Comparison of ENCODE assay signal across 8 cellular contexts in the genomic region with DNA sequence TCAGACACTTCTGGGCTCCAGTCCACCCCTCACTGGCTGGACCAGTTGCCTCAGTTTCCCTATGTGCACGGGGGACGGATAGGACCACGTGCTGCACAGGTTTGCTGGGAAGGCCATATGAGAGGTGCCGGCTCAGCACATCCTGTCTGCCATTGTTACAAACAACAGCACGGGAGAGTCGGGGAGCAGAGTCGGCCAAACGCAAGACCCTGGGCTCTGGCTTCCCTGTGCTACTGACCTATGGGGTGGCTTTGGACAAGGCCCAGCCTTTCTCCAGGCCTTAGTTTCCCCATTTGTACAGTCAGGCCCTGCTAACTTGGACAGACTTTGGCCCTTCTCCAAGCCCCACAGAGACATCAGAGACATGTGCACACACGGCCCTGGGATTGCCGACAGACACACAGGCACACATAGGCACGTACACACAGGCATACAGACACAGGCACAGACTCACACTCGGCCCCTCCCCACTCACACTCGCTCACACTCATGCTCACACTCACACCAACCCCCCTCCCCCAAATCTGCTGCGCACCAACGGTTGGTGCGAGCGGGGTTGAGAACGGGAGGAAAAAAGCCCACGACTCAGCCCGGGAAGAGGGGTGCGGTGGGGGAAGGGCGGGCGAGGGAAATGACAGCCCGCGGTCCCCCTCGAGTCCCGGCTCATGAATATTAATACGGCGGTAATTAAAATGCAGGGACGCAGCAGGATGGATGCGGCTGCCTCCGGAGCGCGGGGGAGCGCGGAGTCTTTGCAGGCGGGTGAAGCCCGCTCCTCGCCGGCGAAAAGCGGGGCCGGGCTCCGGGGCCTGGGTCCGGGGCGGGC.
DNase-seq lines count a peak whose midpoint lies in the region; ATAC-seq and TF ChIP-seq lines count a peak whose summit lies in the region.

No MANE protein-coding gene starts in this region.

- ATAC-seq in activated CD8-positive, alpha-beta T cell treated with anti-CD3 and anti-CD28 coated beads, Interleukin-2, amount 10 ng/mL, durations not matched to agents 7 days and 5 days = peak; percentile 5
- ATAC-seq in naive thymus-derived CD4-positive, alpha-beta T cell = peak; percentile 3

- H3K4me2 ChIP-seq in Loucy (ENCODE audit: low read depth, low read length, poor library complexity, severe bottlenecking) = peak overlapping the region; percentile 68

- H3K36me3 ChIP-seq in Loucy (ENCODE audit: insufficient read depth, low read length) (no peaks in the 10 kb centered on the region), esophagus (ENCODE audit: control insufficient read depth in 2 of 2, insufficient read depth in 2 of 2, low read length in 1 of 2) (no peaks in the 10 kb centered on the region), thymus (ENCODE audit: control insufficient read depth, insufficient read depth) (no peaks in the 10 kb centered on the region)
- H3K36me3 ChIP-seq in naive thymus-derived CD4-positive, alpha-beta T cell (ENCODE audit: control insufficient read depth in 2 of 3, insufficient read depth in 3 of 3, low read length in 3 of 3) = no peaks in the 10 kb centered on the region

- H3K4me1 Mint-ChIP-seq in activated CD8-positive, alpha-beta T cell treated with anti-CD3 and anti-CD28 coated beads, Interleukin-2, amount 10 ng/mL, durations not matched to agents 7 days and 5 days (ENCODE audit: low read depth) = peaks cover 75% of the 10 kb centered on the region
- peaks cover 36 to 68% (median 58%) of the 10 kb centered on the region in 7 donors for H3K4me1 Mint-ChIP-seq in naive thymus-derived CD4-positive, alpha-beta T cell

- H3K27me3 ChIP-seq in Loucy (ENCODE audit: insufficient read depth, low read length, poor library complexity, severe bottlenecking) = no peaks in the 10 kb centered on the region
- H3K27me3 ChIP-seq in esophagus (ENCODE audit: control insufficient read depth in 1 of 2, insufficient read depth in 2 of 2, low read length in 2 of 2) = no peaks in the 10 kb centered on the region
- H3K27me3 ChIP-seq in naive thymus-derived CD4-positive, alpha-beta T cell (ENCODE audit: control insufficient read depth in 2 of 2, insufficient read depth in 2 of 2, low read length in 2 of 2) = no peaks in the 10 kb centered on the region
- H3K27me3 ChIP-seq in thymus (ENCODE audit: control insufficient read depth, insufficient read depth) = peaks cover 36% of the 10 kb centered on the region

- H3K36me3 Mint-ChIP-seq in activated CD8-positive, alpha-beta T cell treated with anti-CD3 and anti-CD28 coated beads, Interleukin-2, amount 10 ng/mL, durations not matched to agents 7 days and 5 days (ENCODE audit: low read depth) = peaks cover 13% of the 10 kb centered on the region
- H3K36me3 Mint-ChIP-seq in naive thymus-derived CD4-positive, alpha-beta T cell = peaks cover 0 to 18% (median 0%) of the 10 kb centered on the region in 5 donors

- POLR2A ChIA-PET in activated CD8-positive, alpha-beta T cell treated with anti-CD3 and anti-CD28 coated beads, Interleukin-2, amount 10 ng/mL, durations not matched to agents 7 days and 5 days (lab: Charles Lee) = no interaction called here
- POLR2A ChIA-PET in naive thymus-derived CD4-positive, alpha-beta T cell (lab: Charles Lee) = no interaction called here

- H3K79me2 ChIP-seq in Loucy (ENCODE audit: insufficient read depth, low read length) = peaks cover 15% of the 10 kb centered on the region; the same call in 1 of the 2 replicates

- no peaks in the 10 kb centered on the region for H3K9me3 ChIP-seq in Loucy (ENCODE audit: insufficient read depth, low read depth, low read length)
- H3K9me3 ChIP-seq in esophagus (ENCODE audit: control insufficient read depth in 2 of 2, insufficient read depth in 1 of 2, low read depth in 1 of 2, low read length in 1 of 2) = no peaks in the 10 kb centered on the region
- no peaks in the 10 kb centered on the region for H3K9me3 ChIP-seq in naive thymus-derived CD4-positive, alpha-beta T cell (ENCODE audit: control insufficient read depth in 2 of 3, low read length in 3 of 3)
- H3K9me3 ChIP-seq in thymus (ENCODE audit: control insufficient read depth) = no peaks in the 10 kb centered on the region

- peak overlapping the region; percentile 99 for H3K27ac ChIP-seq in esophagus (ENCODE audit: low read depth in 2 of 2, low read length in 1 of 2)
- H3K27ac ChIP-seq in naive thymus-derived CD4-positive, alpha-beta T cell (ENCODE audit: low read depth, low read length) = peak overlapping the region; percentile 66
- H3K27ac ChIP-seq in thymus (ENCODE audit: low read depth) = peak overlapping the region; percentile 89

- H3K27ac Mint-ChIP-seq in activated CD8-positive, alpha-beta T cell treated with anti-CD3 and anti-CD28 coated beads, Interleukin-2, amount 10 ng/mL, durations not matched to agents 7 days and 5 days = peak overlapping the region; percentile 90
- peak overlapping the region; percentile 87 to 99 (median 94) for H3K27ac Mint-ChIP-seq in naive thymus-derived CD4-positive, alpha-beta T cell

- H3K27me3 Mint-ChIP-seq in activated CD8-positive, alpha-beta T cell treated with anti-CD3 and anti-CD28 coated beads, Interleukin-2, amount 10 ng/mL, durations not matched to agents 7 days and 5 days (ENCODE audit: low read depth) = no peaks in the 10 kb centered on the region
- H3K27me3 Mint-ChIP-seq in naive thymus-derived CD4-positive, alpha-beta T cell = no peaks in the 10 kb centered on the region

- peak overlapping the region; percentile 85 for H3K4me3 ChIP-seq in Loucy (ENCODE audit: low read length, poor library complexity, severe bottlenecking)
- H3K4me3 ChIP-seq in esophagus (ENCODE audit: low read depth in 1 of 2, low read length in 2 of 2) = peak overlapping the region; percentile 43 to 44
- H3K4me3 ChIP-seq in naive thymus-derived CD4-positive, alpha-beta T cell (ENCODE audit: low read length) = peak overlapping the region; percentile 70
- peak overlapping the region; percentile 47 for H3K4me3 ChIP-seq in thymus (ENCODE audit: low read length)

- peak overlapping the region; percentile 69 for H3K4me3 Mint-ChIP-seq in activated CD8-positive, alpha-beta T cell treated with anti-CD3 and anti-CD28 coated beads, Interleukin-2, amount 10 ng/mL, durations not matched to agents 7 days and 5 days
- H3K4me3 Mint-ChIP-seq in naive thymus-derived CD4-positive, alpha-beta T cell = peak overlapping the region; percentile 75 to 92 (median 90)

- no peaks in the 10 kb centered on the region for H3F3A ChIP-seq in Loucy (ENCODE audit: low read depth)

- no peaks in the 10 kb centered on the region for H3K9me3 Mint-ChIP-seq in activated CD8-positive, alpha-beta T cell treated with anti-CD3 and anti-CD28 coated beads, Interleukin-2, amount 10 ng/mL, durations not matched to agents 7 days and 5 days (ENCODE audit: insufficient read depth)
- H3K9me3 Mint-ChIP-seq in naive thymus-derived CD4-positive, alpha-beta T cell = peaks cover 0 to 2% (median 0%) of the 10 kb centered on the region in 11 donors

- no peaks in the 10 kb centered on the region for H3K9me2 ChIP-seq in Loucy (replicated peaks; ENCODE audit: low read depth, low read length)

- no peak for TF ChIP-seq CTCF in Loucy (conservative IDR thresholded peaks at IDR 0.05; ENCODE audit: low read length)

- H3K4me1 ChIP-seq in Loucy (ENCODE audit: insufficient read depth, low read length, poor library complexity, severe bottlenecking) (peaks cover 13% of the 10 kb centered on the region), esophagus (ENCODE audit: control insufficient read depth in 2 of 2, insufficient read depth in 2 of 2, low read length in 1 of 2) (peaks cover 19 to 38% of the 10 kb centered on the region in 2 donors), thymus (ENCODE audit: control insufficient read depth, insufficient read depth, low read length) (peaks cover 3% of the 10 kb centered on the region)
- H3K4me1 ChIP-seq in naive thymus-derived CD4-positive, alpha-beta T cell (ENCODE audit: control insufficient read depth in 2 of 2, insufficient read depth in 2 of 2, low read length in 2 of 2) = peaks cover 32 to 46% of the 10 kb centered on the region in 2 donors

- 4 to 5% methylated on average over 31 to 46 of the region's 46 CpGs for WGBS in esophagus, 2 donors
- WGBS in thymus = 16% methylated on average over 46 of the region's 46 CpGs

- H2AFZ ChIP-seq in Loucy (ENCODE audit: low read length) = peak overlapping the region; percentile 85; the same call in 1 of the 2 replicates

- intact Hi-C loops in naive thymus-derived CD4-positive, alpha-beta T cell (cut with micrococcal nuclease) = loop anchor here (1.0 to 5.0 kb wide), 12 partner anchors 8 to 401 kb away; a partner anchor contains a TSS

- no peaks in the 10 kb centered on the region for H4K20me1 ChIP-seq in Loucy (ENCODE audit: insufficient read depth, low read length, poor library complexity, severe bottlenecking)

- CTCF ChIA-PET in activated CD8-positive, alpha-beta T cell treated with anti-CD3 and anti-CD28 coated beads, Interleukin-2, amount 10 ng/mL, durations not matched to agents 7 days and 5 days (lab: Charles Lee) = no interaction called here
- CTCF ChIA-PET in naive thymus-derived CD4-positive, alpha-beta T cell (lab: Charles Lee) = no interaction called here

- DNase-seq in NCI-H1694 treated with DMSO at 0.1 percent for 48 hours (lab: John Stamatoyannopoulos, UW) (peak; percentile 55), NCI-H1694 (lab: John Stamatoyannopoulos, UW) (no peak), DMS153 treated with DMSO at 0.1 percent for 48 hours (lab: John Stamatoyannopoulos, UW; ENCODE audit: unreplicated experiment) (no peak)
- peak; percentile 45 for DNase-seq in activated CD8-positive, alpha-beta T cell treated with anti-CD3 and anti-CD28 coated beads, Interleukin-2, amount 10 ng/mL, durations not matched to agents 7 days and 5 days
- peak in 5 of 9 donors; percentile 29 to 54 (median 43) for DNase-seq in naive thymus-derived CD4-positive, alpha-beta T cell

- peak overlapping the region; percentile 82 for H3K9ac ChIP-seq in Loucy (ENCODE audit: low read depth, low read length, poor library complexity, severe bottlenecking)

Comparison
In these comparisons a context has a peak if more than half of its experiments do, and no peak if none do; other contexts are left out.
1. DNase-seq: peak in NCI-H1694 treated with DMSO at 0.1 percent for 48 hours (single experiment), activated CD8-positive, alpha-beta T cell treated with anti-CD3 and anti-CD28 coated beads, Interleukin-2, amount 10 ng/mL, durations not matched to agents 7 days and 5 days (single experiment) and naive thymus-derived CD4-positive, alpha-beta T cell (5 of 9); none in NCI-H1694 (single experiment) and DMS153 treated with DMSO at 0.1 percent for 48 hours (single experiment).
2. Peak in every context shown above with its lines, with median percentiles within 50 percentile points of each other: H3K4me3 ChIP-seq and H3K27ac ChIP-seq.